In the genomic region with DNA sequence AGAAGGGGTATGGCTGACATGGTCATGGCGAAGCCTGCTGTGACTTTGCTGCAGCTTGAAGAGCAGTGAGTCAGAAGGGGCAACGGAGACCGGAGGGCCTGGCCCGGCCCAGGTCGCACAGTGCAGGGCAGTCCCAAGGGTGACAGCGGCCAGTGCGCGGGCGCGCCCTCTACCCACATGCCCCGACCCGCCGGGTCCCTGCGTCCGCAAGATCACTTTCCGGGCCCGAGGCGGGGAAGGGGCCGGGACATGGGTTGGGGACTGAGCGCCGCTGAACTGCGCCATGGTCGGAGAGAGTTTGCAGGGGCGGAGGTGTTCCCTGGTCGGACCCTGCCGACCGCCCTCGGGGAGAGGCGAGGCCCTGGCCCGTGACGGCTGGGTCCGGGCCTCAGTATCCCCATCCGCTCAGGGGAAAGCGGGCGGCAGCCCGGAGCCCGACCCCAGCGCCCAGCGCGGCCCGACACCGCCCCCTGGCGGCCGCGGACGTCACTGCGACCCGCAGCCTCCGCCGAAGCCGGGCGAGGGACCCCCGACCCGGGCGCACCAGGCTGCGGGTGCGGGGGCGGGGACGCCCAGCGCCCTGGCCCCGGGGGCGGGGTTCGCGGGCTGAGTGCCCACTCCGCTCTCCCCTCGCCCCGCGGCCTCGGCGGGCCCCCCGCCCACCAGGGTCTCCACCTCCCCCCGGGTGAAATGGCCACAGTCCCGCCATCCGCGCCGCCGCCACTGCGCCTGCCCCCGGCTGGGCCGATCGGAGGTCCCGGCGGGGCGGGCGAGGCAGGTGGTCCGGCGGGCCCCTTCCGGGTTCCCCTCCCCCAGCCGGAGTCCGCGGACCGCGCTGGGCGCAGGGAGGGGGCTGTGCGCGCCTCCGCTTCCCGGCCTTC, we compare ENCODE assay signal across 8 cellular contexts. TPM values are rescaled to one million over a fixed set of nuclear protein-coding genes. Genes with fewer than 3 reads are reported as not detected.
DNase-seq lines count a peak whose midpoint lies in the region; ATAC-seq and TF ChIP-seq lines count a peak whose summit lies in the region.

No MANE protein-coding gene starts in this region.

- H3K36me3 Mint-ChIP-seq in activated naive CD8-positive, alpha-beta T cell treated with anti-CD3 and anti-CD28 coated beads, Interleukin-2, amount 50 U/mL, for 24 hours (ENCODE audit: low read depth): no peaks in the 10 kb centered on the region

- H3K9me3 ChIP-seq in gastrocnemius medialis: no peaks in the 10 kb centered on the region

- peak overlapping the region; percentile 80 for H3K4me3 Mint-ChIP-seq in activated naive CD8-positive, alpha-beta T cell treated with anti-CD3 and anti-CD28 coated beads, Interleukin-2, amount 50 U/mL, for 24 hours

- no peak overlapping the region for H3K27ac Mint-ChIP-seq in activated naive CD8-positive, alpha-beta T cell treated with anti-CD3 and anti-CD28 coated beads, Interleukin-2, amount 50 U/mL, for 24 hours

- peak overlapping the region; percentile 17 to 69 (median 62) for H3K27ac ChIP-seq in gastrocnemius medialis

- TF ChIP-seq CTCF in gastrocnemius medialis (IDR thresholded peaks at IDR 0.05 in 4 of 5, conservative IDR thresholded peaks at IDR 0.05 in 1 of 5): peak; percentile 74 to 100 (median 100)

- in situ Hi-C loops in gastrocnemius medialis (cut with MboI; ENCODE audit: low sequenced_read_pairs in 4 of 4): loop anchor here (5.0 to 25.0 kb wide), 3 partner anchors 74 to 204 kb away; partner anchors contain the start of genes MOK (in 1 of the 4) and ZNF839 (in 1 of the 4)

- peak overlapping the region; percentile 53 to 78 (median 66) for H3K4me3 ChIP-seq in gastrocnemius medialis

- H3K4me1 ChIP-seq in gastrocnemius medialis: peaks cover 0 to 5% of the 10 kb centered on the region in 2 donors

- peaks cover 11% of the 10 kb centered on the region for H3K27me3 Mint-ChIP-seq in activated naive CD8-positive, alpha-beta T cell treated with anti-CD3 and anti-CD28 coated beads, Interleukin-2, amount 50 U/mL, for 24 hours

- ATAC-seq in HG03432 (IDR thresholded peaks at IDR 0.05; ENCODE audit: unreplicated experiment) (peak; percentile 79), SK-N-SH treated with all-trans-retinoic acid at 6 μM for 48 hours (peak; percentile 87), gastrocnemius medialis (peak; percentile 75 to 79)
- peak; percentile 63 for ATAC-seq in activated naive CD8-positive, alpha-beta T cell treated with anti-CD3 and anti-CD28 coated beads, Interleukin-2, amount 50 U/mL, for 24 hours

- H3K36me3 ChIP-seq in gastrocnemius medialis: no peaks in the 10 kb centered on the region

- no peaks in the 10 kb centered on the region for H3K27me3 ChIP-seq in gastrocnemius medialis

- DNase-seq in NCI-H510A treated with DMSO at 0.1 percent for 48 hours (lab: John Stamatoyannopoulos, UW) (peak; percentile 20), NCI-H510A (lab: John Stamatoyannopoulos, UW) (no peak), hepatic stellate cell (ENCODE audit: low spot score) (peak; percentile 79), gastrocnemius medialis (peak in 1 of 2 donors; percentile 48), NK-92 (lab: John Stamatoyannopoulos, UW; ENCODE audit: unreplicated experiment) (no peak)
- peak; percentile 78 for DNase-seq in activated naive CD8-positive, alpha-beta T cell treated with anti-CD3 and anti-CD28 coated beads, Interleukin-2, amount 50 U/mL, for 24 hours

- intact Hi-C loops in gastrocnemius medialis (cut with DNase I; ENCODE audit: low total_unique reads): loop anchor here (1.0 to 10.0 kb wide), 3 partner anchors 78 to 552 kb away; partner anchors contain the start of genes CINP, DYNC1H1 and TECPR2

- TF ChIP-seq POLR2A in gastrocnemius medialis (IDR thresholded peaks at IDR 0.05): no peak

- peaks cover 3% of the 10 kb centered on the region for H3K4me1 Mint-ChIP-seq in activated naive CD8-positive, alpha-beta T cell treated with anti-CD3 and anti-CD28 coated beads, Interleukin-2, amount 50 U/mL, for 24 hours

- H3K9me3 Mint-ChIP-seq in activated naive CD8-positive, alpha-beta T cell treated with anti-CD3 and anti-CD28 coated beads, Interleukin-2, amount 50 U/mL, for 24 hours: no peaks in the 10 kb centered on the region

TF ChIP-seq in SK-N-SH treated with all-trans-retinoic acid at 6 μM for 48 hours, 23 proteins besides CTCF, POLR2A, EP300 and RAD21:
- TF ChIP-seq TCF4 (CRISPR knock-in tag; IDR thresholded peaks at IDR 0.05; ENCODE audit: borderline replicate concordance) (no peak), CSRNP3 (CRISPR knock-in tag; IDR thresholded peaks at IDR 0.05) (no peak), ARNTL (CRISPR knock-in tag; IDR thresholded peaks at IDR 0.05; ENCODE audit: borderline replicate concordance, low read depth) (no peak)

RNA-seq across cellular contexts. Expression of gene ANKRD9, which starts 7.2 kb away (rescaled TPM):
- total RNA-seq in gastrocnemius medialis: 100 to 1,000 TPM; 155 to 450 (median 216) TPM

Comparison
In these comparisons a context has a peak if more than half of its experiments do, and no peak if none do; other contexts are left out.
1. DNase-seq: peak in NCI-H510A treated with DMSO at 0.1 percent for 48 hours (single experiment), activated naive CD8-positive, alpha-beta T cell treated with anti-CD3 and anti-CD28 coated beads, Interleukin-2, amount 50 U/mL, for 24 hours (single experiment) and hepatic stellate cell (single experiment); none in NCI-H510A (single experiment) and NK-92 (single experiment).
2. Peak in every context shown above with its lines, with median percentiles within 50 percentile points of each other: ATAC-seq.